33 cellular contexts compared by ENCODE assay signal in genomic region chr4:167176723-167177367, GRCh38. TPM values are rescaled to one million over a fixed set of nuclear protein-coding genes. Genes with fewer than 3 reads are reported as not detected.
DNase-seq lines count a peak whose midpoint lies in the region; ATAC-seq and TF ChIP-seq lines count a peak whose summit lies in the region.
"Had no signal": no experiment of that assay in that cellular context is flagged by ENCODE, and none has a peak within 500 bp of the region (broad histone marks: within the 10 kb centered on the region; RNA-seq: fewer than 3 reads in every experiment).

No MANE protein-coding gene starts in this region.

- H3K27me3 ChIP-seq in right lobe of liver = no peaks in the 10 kb centered on the region
- H3K27me3 ChIP-seq: colonic mucosa, neural progenitor cell, sigmoid colon, suprapubic skin, upper lobe of right lung had no signal

- H3K27me3 Mint-ChIP-seq in immature natural killer cell (ENCODE audit: low read depth in 3 of 3) = no peaks in the 10 kb centered on the region
- H3K27me3 Mint-ChIP-seq in stimulated activated naive CD8-positive, alpha-beta T cell treated with anti-CD3 and anti-CD28 coated beads, Interleukin-15, amount 100 ng/mL, for 72 hours = no peaks in the 10 kb centered on the region
- H3K27me3 Mint-ChIP-seq: activated CD8-positive, alpha-beta T cell treated with anti-CD3 and anti-CD28 coated beads for 36 hours; activated naive CD4-positive, alpha-beta T cell treated with anti-CD3 and anti-CD28 coated beads, Interleukin-2, amount 50 U/mL, for 24 hours; T-helper 17 cell had no signal

- WGBS in right lobe of liver (ENCODE audit: insufficient coverage, low coverage, low lambda C conversion rate, missing lambda C conversion rate) = 36% methylated on average over 6 of the region's 6 CpGs

- DNase-seq in DMS53 (lab: John Stamatoyannopoulos, UW) (peak; percentile 63), NCI-H1930 (lab: John Stamatoyannopoulos, UW) (peak; percentile 17 to 40), NCI-H748 treated with DMSO at 0.1 percent for 48 hours (lab: John Stamatoyannopoulos, UW) (peak; percentile 85), right lobe of liver (no peak), immature natural killer cell (no peak), SIG-M5 treated with dmso at 0.1 percent for 504 hours (lab: John Stamatoyannopoulos, UW; ENCODE audit: unreplicated experiment) (no peak)
- DNase-seq in activated CD4-positive, alpha-beta T cell treated with anti-CD3 and anti-CD28 coated beads for 48 hours = no peak
- no peak for DNase-seq in stimulated activated naive CD8-positive, alpha-beta T cell treated with anti-CD3 and anti-CD28 coated beads, Interleukin-15, amount 100 ng/mL, for 72 hours
- DNase-seq: ACHN; activated CD4-positive, alpha-beta T cell treated with anti-CD3 and anti-CD28 coated beads for 1 hour; activated CD8-positive, alpha-beta T cell treated with anti-CD3 and anti-CD28 coated beads for 36 hours; colonic mucosa; DMS79 treated with DMSO at 0.1 percent for 48 hours; effector memory CD4-positive, alpha-beta T cell; GF-D8; head of caudate nucleus; OCI-M1; sigmoid colon; stimulated activated CD4-positive, alpha-beta T cell treated with anti-CD3 and anti-CD28 coated beads, Interleukin-4, amount 100 ng/mL, for 24 hours; T-helper 17 cell; upper lobe of right lung had no signal

- H3K4me3 ChIP-seq in right lobe of liver = no peak overlapping the region
- H3K4me3 ChIP-seq: colonic mucosa, neural progenitor cell, sigmoid colon, suprapubic skin, upper lobe of right lung had no signal

- H3K4me1 ChIP-seq in right lobe of liver = no peaks in the 10 kb centered on the region
- H3K4me1 ChIP-seq: colonic mucosa, neural progenitor cell, sigmoid colon, suprapubic skin, upper lobe of right lung had no signal

- H3K36me3 Mint-ChIP-seq in immature natural killer cell = no peaks in the 10 kb centered on the region
- H3K36me3 Mint-ChIP-seq: activated naive CD4-positive, alpha-beta T cell treated with anti-CD3 and anti-CD28 coated beads, Interleukin-2, amount 50 U/mL, for 24 hours; neural progenitor cell; stimulated activated effector memory CD8-positive, alpha-beta T cell treated with anti-CD3 and anti-CD28 coated beads, Interleukin-12 subunit alpha, Interleukin-12 subunit beta, amount 100 ng/mL, for 72 hours had no signal

- no peaks in the 10 kb centered on the region for H3K9me3 ChIP-seq in right lobe of liver
- H3K9me3 ChIP-seq: colonic mucosa, sigmoid colon, suprapubic skin, upper lobe of right lung had no signal

- TF ChIP-seq CTCF in right lobe of liver (IDR thresholded peaks at IDR 0.05) = no peak

- no peak for TF ChIP-seq POLR2A in right lobe of liver (IDR thresholded peaks at IDR 0.05)

- peaks cover 0 to 45% (median 14%) of the 10 kb centered on the region in 6 donors for H3K9me3 Mint-ChIP-seq in immature natural killer cell
- H3K9me3 Mint-ChIP-seq in stimulated activated naive CD8-positive, alpha-beta T cell treated with anti-CD3 and anti-CD28 coated beads, Interleukin-15, amount 100 ng/mL, for 72 hours = peaks cover 0 to 13% of the 10 kb centered on the region in 2 donors
- H3K9me3 Mint-ChIP-seq: activated CD8-positive, alpha-beta T cell treated with anti-CD3 and anti-CD28 coated beads for 36 hours; activated naive CD4-positive, alpha-beta T cell treated with anti-CD3 and anti-CD28 coated beads, Interleukin-2, amount 50 U/mL, for 24 hours; activated T-helper 2 cell treated with anti-CD3 and anti-CD28 coated beads, Interferon-gamma antibody, Interleukin-2, Interleukin-4, amounts not matched to agents 10 μg/mL and 5 μg/mL and 100 μg/mL, durations not matched to agents 14 hours and 24 hours and 36 hours; neural progenitor cell had no signal

- H3K27ac ChIP-seq in right lobe of liver = no peak overlapping the region
- H3K27ac ChIP-seq: colonic mucosa, HL-60, neural progenitor cell, sigmoid colon, suprapubic skin, upper lobe of right lung had no signal

- peak; percentile 45 to 99 (median 79) for ATAC-seq in right lobe of liver
- ATAC-seq in stimulated activated naive CD8-positive, alpha-beta T cell treated with anti-CD3 and anti-CD28 coated beads, Interleukin-15, amount 100 ng/mL, for 72 hours = no peak
- ATAC-seq: activated CD8-positive, alpha-beta T cell treated with anti-CD3 and anti-CD28 coated beads for 36 hours; SK-N-SH treated with all-trans-retinoic acid at 6 μM for 48 hours; stimulated activated effector memory CD8-positive, alpha-beta T cell treated with anti-CD3 and anti-CD28 coated beads, Interleukin-12 subunit alpha, Interleukin-12 subunit beta, amount 100 ng/mL, for 72 hours; T-helper 17 cell; upper lobe of right lung had no signal

- intact Hi-C loops in right lobe of liver (cut with DNase I) = no loop called here

- no peak overlapping the region for H3K27ac Mint-ChIP-seq in immature natural killer cell
- no peak overlapping the region for H3K27ac Mint-ChIP-seq in stimulated activated naive CD8-positive, alpha-beta T cell treated with anti-CD3 and anti-CD28 coated beads, Interleukin-15, amount 100 ng/mL, for 72 hours
- H3K27ac Mint-ChIP-seq: activated CD8-positive, alpha-beta T cell treated with anti-CD3 and anti-CD28 coated beads for 36 hours; activated naive CD4-positive, alpha-beta T cell treated with anti-CD3 and anti-CD28 coated beads, Interleukin-2, amount 50 U/mL, for 24 hours; activated T-helper 2 cell treated with anti-CD3 and anti-CD28 coated beads, Interferon-gamma antibody, Interleukin-2, Interleukin-4, amounts not matched to agents 10 μg/mL and 5 μg/mL and 100 μg/mL, durations not matched to agents 14 hours and 24 hours and 36 hours; neural progenitor cell; progenitor cell of endocrine pancreas; stimulated activated effector memory CD8-positive, alpha-beta T cell treated with anti-CD3 and anti-CD28 coated beads, Interleukin-12 subunit alpha, Interleukin-12 subunit beta, amount 100 ng/mL, for 72 hours; T-helper 17 cell had no signal

- no peaks in the 10 kb centered on the region for H3K4me1 Mint-ChIP-seq in immature natural killer cell
- no peaks in the 10 kb centered on the region for H3K4me1 Mint-ChIP-seq in stimulated activated naive CD8-positive, alpha-beta T cell treated with anti-CD3 and anti-CD28 coated beads, Interleukin-15, amount 100 ng/mL, for 72 hours
- H3K4me1 Mint-ChIP-seq: activated naive CD4-positive, alpha-beta T cell treated with anti-CD3 and anti-CD28 coated beads, Interleukin-2, amount 50 U/mL, for 24 hours; stimulated activated effector memory CD8-positive, alpha-beta T cell treated with anti-CD3 and anti-CD28 coated beads, Interleukin-12 subunit alpha, Interleukin-12 subunit beta, amount 100 ng/mL, for 72 hours; T-helper 17 cell had no signal

- H3K4me3 Mint-ChIP-seq in immature natural killer cell = no peak overlapping the region
- no peak overlapping the region for H3K4me3 Mint-ChIP-seq in stimulated activated naive CD8-positive, alpha-beta T cell treated with anti-CD3 and anti-CD28 coated beads, Interleukin-15, amount 100 ng/mL, for 72 hours
- H3K4me3 Mint-ChIP-seq: activated CD8-positive, alpha-beta T cell treated with anti-CD3 and anti-CD28 coated beads for 36 hours; activated naive CD4-positive, alpha-beta T cell treated with anti-CD3 and anti-CD28 coated beads, Interleukin-2, amount 50 U/mL, for 24 hours; neural progenitor cell; stimulated activated effector memory CD8-positive, alpha-beta T cell treated with anti-CD3 and anti-CD28 coated beads, Interleukin-12 subunit alpha, Interleukin-12 subunit beta, amount 100 ng/mL, for 72 hours; T-helper 17 cell had no signal

- no peaks in the 10 kb centered on the region for H3K36me3 ChIP-seq in right lobe of liver
- H3K36me3 ChIP-seq: colonic mucosa, neural progenitor cell, sigmoid colon, suprapubic skin, upper lobe of right lung had no signal

RNA-seq across cellular contexts. Expression of gene SPOCK3, which starts 57.4 kb away (rescaled TPM):
- under 1 TPM in 3 of 6 experiments, not detected in 3; 0.27 to 0.95 (median 0.56) TPM for total RNA-seq in right lobe of liver
- not detected for polyA plus RNA-seq in immature natural killer cell
- total RNA-seq: activated CD8-positive, alpha-beta T cell treated with anti-CD3 and anti-CD28 coated beads for 36 hours; activated T-helper 2 cell treated with anti-CD3 and anti-CD28 coated beads, Interferon-gamma antibody, Interleukin-2, Interleukin-4, amounts not matched to agents 10 μg/mL and 5 μg/mL and 100 μg/mL, durations not matched to agents 14 hours and 24 hours and 36 hours; fibroblast of villous mesenchyme; LHCN-M2; lung microvascular endothelial cell; suprapubic skin; T-helper 17 cell; upper lobe of right lung had no signal
- polyA plus RNA-seq: BJ had no signal

Comparison
In these comparisons a context has a peak if more than half of its experiments do, and no peak if none do; other contexts are left out.
1. DNase-seq: peak in DMS53 (single experiment), NCI-H1930 (2 of 2) and NCI-H748 treated with DMSO at 0.1 percent for 48 hours (single experiment); none in right lobe of liver (0 of 3), immature natural killer cell (0 of 3), SIG-M5 treated with dmso at 0.1 percent for 504 hours (single experiment), activated CD4-positive, alpha-beta T cell treated with anti-CD3 and anti-CD28 coated beads for 48 hours (single experiment) and stimulated activated naive CD8-positive, alpha-beta T cell treated with anti-CD3 and anti-CD28 coated beads, Interleukin-15, amount 100 ng/mL, for 72 hours (0 of 2).